Comparison of ENCODE assay signal across 9 cellular contexts in genomic region chr9:78234810-78235209, GRCh38. TPM values are rescaled to one million over a fixed set of nuclear protein-coding genes. Genes with fewer than 3 reads are reported as not detected.
DNase-seq lines count a peak whose midpoint lies in the region; ATAC-seq and TF ChIP-seq lines count a peak whose summit lies in the region.
"Had no signal": no experiment of that assay in that cellular context is flagged by ENCODE, and none has a peak within 500 bp of the region (broad histone marks: within the 10 kb centered on the region; RNA-seq: fewer than 3 reads in every experiment).

No MANE protein-coding gene starts in this region.

- H3K4me1 Mint-ChIP-seq in neural progenitor cell, result peaks cover 30% of the 10 kb centered on the region

- peak overlapping the region; percentile 89 for H3K27ac Mint-ChIP-seq in neural progenitor cell

- H3K36me3 ChIP-seq in BLaER1 treated with 17β-estradiol and CSF1 and Interleukin-3, amounts not matched to agents 10 nM and 100 nM, result peaks cover 0 to 14% (median 3%) of the 10 kb centered on the region in 11 experiments; a peak in 10 of 22 replicates
- no peaks in the 10 kb centered on the region for H3K36me3 ChIP-seq in neural progenitor cell

- intact Hi-C loops in dorsolateral prefrontal cortex (cut with DNase I), result loop anchor here in 1 of 2 donors (10.0 kb wide), 1 partner anchor 200 kb away; the partner anchor contains the start of gene GNAQ

- H4K20me1 ChIP-seq in BLaER1 treated with 17β-estradiol and CSF1 and Interleukin-3, amounts not matched to agents 10 nM and 100 nM, result peaks cover 0 to 24% (median 0%) of the 10 kb centered on the region in 11 experiments; a peak in 4 of 22 replicates
- H4K20me1 ChIP-seq in neural progenitor cell (ENCODE audit: low read depth), result peaks cover 23% of the 10 kb centered on the region

- H3K79me2 ChIP-seq in neural progenitor cell (ENCODE audit: low read depth), result peaks cover 49% of the 10 kb centered on the region

- H3K9me3 Mint-ChIP-seq in neural progenitor cell, result no peaks in the 10 kb centered on the region

- H3K9ac ChIP-seq in BLaER1 treated with 17β-estradiol and CSF1 and Interleukin-3, amounts not matched to agents 10 nM and 100 nM, result peak overlapping the region in 2 of 11 experiments; percentile 82 to 90; a peak in 2 of 22 replicates
- H3K9ac ChIP-seq in neural progenitor cell, result no peak overlapping the region

- peaks cover 13% of the 10 kb centered on the region for H3F3A ChIP-seq in neural progenitor cell (ENCODE audit: low read depth)

- H3K9me3 ChIP-seq in BLaER1 treated with 17β-estradiol and CSF1 and Interleukin-3, amounts not matched to agents 10 nM and 100 nM (replicated peaks in 1 of 11), result no peaks in the 10 kb centered on the region
- H3K9me3 ChIP-seq in neural progenitor cell (ENCODE audit: low read depth), result no peaks in the 10 kb centered on the region

- DNase-seq in LoVo (ENCODE audit: low spot score), result peak; percentile 39
- no peak for DNase-seq in dorsolateral prefrontal cortex
- DNase-seq in neural progenitor cell (ENCODE audit: low spot score), result peak; percentile 2
- no peak for DNase-seq in RPMI8226
- DNase-seq in Kasumi-1 (lab: John Stamatoyannopoulos, UW), result no peak
- DNase-seq: activated effector memory CD4-positive, alpha-beta T cell treated with Interleukin-2 at 50 U/mL for 16 hours had no signal

- H3K27me3 Mint-ChIP-seq in neural progenitor cell (ENCODE audit: insufficient read depth, low read depth), result peaks cover 2% of the 10 kb centered on the region

- TF ChIP-seq CTCF in dorsolateral prefrontal cortex (IDR thresholded peaks at IDR 0.05 in 54 of 56, conservative IDR thresholded peaks at IDR 0.05 in 2 of 56; ENCODE audit: low read depth in 1 of 56, partially characterized antibody in 56 of 56) (no peak), neural progenitor cell (IDR thresholded peaks at IDR 0.05) (no peak)

- H2AFZ ChIP-seq in neural progenitor cell (replicated peaks), result no peak overlapping the region

- ATAC-seq in GM18907 (IDR thresholded peaks at IDR 0.05; ENCODE audit: unreplicated experiment) (no peak), HG02852 (IDR thresholded peaks at IDR 0.05; ENCODE audit: unreplicated experiment) (no peak)

- H3K4me1 ChIP-seq in BLaER1 treated with 17β-estradiol and CSF1 and Interleukin-3, amounts not matched to agents 10 nM and 100 nM, result peaks cover 7 to 42% (median 37%) of the 10 kb centered on the region in 10 experiments; a peak in 19 of 20 replicates
- H3K4me1 ChIP-seq in neural progenitor cell, result peaks cover 25% of the 10 kb centered on the region

- peak overlapping the region; percentile 68 to 95 (median 82) for H3K4me2 ChIP-seq in BLaER1 treated with 17β-estradiol and CSF1 and Interleukin-3, amounts not matched to agents 10 nM and 100 nM
- H3K4me2 ChIP-seq in neural progenitor cell, result peak overlapping the region; percentile 79

- no peaks in the 10 kb centered on the region for H3K27me3 ChIP-seq in BLaER1 treated with 17β-estradiol and CSF1 and Interleukin-3, amounts not matched to agents 10 nM and 100 nM
- H3K27me3 ChIP-seq in dorsolateral prefrontal cortex (no peaks in the 10 kb centered on the region), neural progenitor cell (no peaks in the 10 kb centered on the region)

- peaks cover 6% of the 10 kb centered on the region for H3K36me3 Mint-ChIP-seq in neural progenitor cell

- H3K4me3 ChIP-seq in BLaER1 treated with 17β-estradiol and CSF1 and Interleukin-3, amounts not matched to agents 10 nM and 100 nM, result peak overlapping the region in 8 of 10 experiments; percentile 72 to 96 (median 78); a peak in 15 of 20 replicates
- H3K4me3 ChIP-seq in dorsolateral prefrontal cortex (peak overlapping the region in 58 of 59 donors; percentile 57 to 98 (median 88)), neural progenitor cell (peak overlapping the region; percentile 93)

- H3K27ac ChIP-seq in BLaER1 treated with 17β-estradiol and CSF1 and Interleukin-3, amounts not matched to agents 10 nM and 100 nM, result no peak overlapping the region
- H3K27ac ChIP-seq in dorsolateral prefrontal cortex, result no peak overlapping the region
- H3K27ac ChIP-seq in neural progenitor cell, result no peak overlapping the region

- no peak overlapping the region for H3K4me3 Mint-ChIP-seq in neural progenitor cell

RNA-seq across cellular contexts. Expression of gene CEP78, which starts 1.1 kb away (rescaled TPM):
- total RNA-seq in dorsolateral prefrontal cortex (10 to 100 TPM; 18.6 to 35.0 (median 25.0) TPM), neural progenitor cell (ENCODE audit: low replicate concordance) (102 and 122 TPM in 2 replicates)

Comparison
In these comparisons a context has a peak if more than half of its experiments do, and no peak if none do; other contexts are left out.
1. DNase-seq: peak in LoVo (single experiment) and neural progenitor cell (single experiment); none in dorsolateral prefrontal cortex (0 of 10), RPMI8226 (single experiment) and Kasumi-1 (0 of 2).
2. Peak in every context shown above with its lines, with median percentiles within 50 percentile points of each other: H3K4me3 ChIP-seq.